ENCODE assay signal across 10 cellular contexts in genomic region chr16:75244844-75245758, GRCh38. TPM values are rescaled to one million over a fixed set of nuclear protein-coding genes. Genes with fewer than 3 reads are reported as not detected.
DNase-seq lines count a peak whose midpoint lies in the region; ATAC-seq and TF ChIP-seq lines count a peak whose summit lies in the region.
"Had no signal": no experiment of that assay in that cellular context is flagged by ENCODE, and none has a peak within 500 bp of the region (broad histone marks: within the 10 kb centered on the region; RNA-seq: fewer than 3 reads in every experiment).

No MANE protein-coding gene starts in this region.

- TF ChIP-seq CTCF in Peyer's patch (IDR thresholded peaks at IDR 0.05) (no peak), esophagus squamous epithelium (IDR thresholded peaks at IDR 0.05) (no peak)

- H3K9ac ChIP-seq in mucosa of stomach (ENCODE audit: low read length) = peak overlapping the region; percentile 97

- H3K36me3 ChIP-seq in Peyer's patch (peaks cover 0 to 37% (median 0%) of the 10 kb centered on the region in 3 donors), esophagus squamous epithelium (peaks cover 7 to 33% (median 19%) of the 10 kb centered on the region in 3 donors), mucosa of stomach (ENCODE audit: control insufficient read depth, insufficient read depth, low read length) (peaks cover 25% of the 10 kb centered on the region)

- no peaks in the 10 kb centered on the region for H3K36me3 Mint-ChIP-seq in stimulated activated effector memory CD8-positive, alpha-beta T cell treated with anti-CD3 and anti-CD28 coated beads, Interleukin-12 subunit alpha, Interleukin-12 subunit beta, amount 100 ng/mL, for 72 hours
- H3K36me3 Mint-ChIP-seq: activated naive CD8-positive, alpha-beta T cell had no signal

- 38 to 52% methylated on average over 10 to 11 of the region's 25 CpGs for WGBS in esophagus squamous epithelium, 2 donors

- no peak overlapping the region for H3K27ac Mint-ChIP-seq in stimulated activated effector memory CD8-positive, alpha-beta T cell treated with anti-CD3 and anti-CD28 coated beads, Interleukin-12 subunit alpha, Interleukin-12 subunit beta, amount 100 ng/mL, for 72 hours
- H3K27ac Mint-ChIP-seq: activated naive CD8-positive, alpha-beta T cell had no signal

- intact Hi-C loops in esophagus squamous epithelium (cut with DNase I) = no loop called here

- H3K27me3 ChIP-seq in Peyer's patch = no peaks in the 10 kb centered on the region
- peaks cover 0 to 10% (median 0%) of the 10 kb centered on the region in 4 donors for H3K27me3 ChIP-seq in esophagus squamous epithelium
- no peaks in the 10 kb centered on the region for H3K27me3 ChIP-seq in mucosa of stomach (ENCODE audit: control insufficient read depth, insufficient read depth, low read length)

- H3K4me1 ChIP-seq in Peyer's patch (peaks cover 2 to 68% (median 7%) of the 10 kb centered on the region in 4 donors), esophagus squamous epithelium (peaks cover 41 to 73% (median 65%) of the 10 kb centered on the region in 3 donors), mucosa of stomach (ENCODE audit: control insufficient read depth, insufficient read depth, low read length) (peaks cover 75% of the 10 kb centered on the region)

- H3K4me3 Mint-ChIP-seq in stimulated activated effector memory CD8-positive, alpha-beta T cell treated with anti-CD3 and anti-CD28 coated beads, Interleukin-12 subunit alpha, Interleukin-12 subunit beta, amount 100 ng/mL, for 72 hours = no peak overlapping the region
- H3K4me3 Mint-ChIP-seq: activated naive CD8-positive, alpha-beta T cell had no signal

- DNase-seq in SIG-M5 treated with dmso at 0.1 percent for 504 hours (lab: John Stamatoyannopoulos, UW; ENCODE audit: unreplicated experiment) (peak; percentile 35), SIG-M5 (lab: John Stamatoyannopoulos, UW) (no peak), Peyer's patch (peak in 2 of 3 donors; percentile 75 to 80), esophagus squamous epithelium (lab: John Stamatoyannopoulos, UW) (no peak), NCI-H2029 (lab: John Stamatoyannopoulos, UW) (no peak)
- DNase-seq in stimulated activated effector memory CD8-positive, alpha-beta T cell treated with anti-CD3 and anti-CD28 coated beads, Interleukin-12 subunit alpha, Interleukin-12 subunit beta, amount 100 ng/mL, for 72 hours (ENCODE audit: low spot score in 2 of 2) = no peak
- DNase-seq: DND-41 had no signal

- ATAC-seq in HG02973 (IDR thresholded peaks at IDR 0.05; ENCODE audit: unreplicated experiment) = no peak
- no peak for ATAC-seq in stimulated activated effector memory CD8-positive, alpha-beta T cell treated with anti-CD3 and anti-CD28 coated beads, Interleukin-12 subunit alpha, Interleukin-12 subunit beta, amount 100 ng/mL, for 72 hours

- no peaks in the 10 kb centered on the region for H3K9me3 ChIP-seq in Peyer's patch
- H3K9me3 ChIP-seq in esophagus squamous epithelium = no peaks in the 10 kb centered on the region
- H3K9me3 ChIP-seq in mucosa of stomach (ENCODE audit: control insufficient read depth, low read length) = no peaks in the 10 kb centered on the region

- peaks cover 21% of the 10 kb centered on the region for H3K4me1 Mint-ChIP-seq in stimulated activated effector memory CD8-positive, alpha-beta T cell treated with anti-CD3 and anti-CD28 coated beads, Interleukin-12 subunit alpha, Interleukin-12 subunit beta, amount 100 ng/mL, for 72 hours

- H3K9me3 Mint-ChIP-seq in stimulated activated effector memory CD8-positive, alpha-beta T cell treated with anti-CD3 and anti-CD28 coated beads, Interleukin-12 subunit alpha, Interleukin-12 subunit beta, amount 100 ng/mL, for 72 hours = no peaks in the 10 kb centered on the region

- TF ChIP-seq POLR2A in Peyer's patch (IDR thresholded peaks at IDR 0.05) (peak in 1 of 2 donors; percentile 12), esophagus squamous epithelium (IDR thresholded peaks at IDR 0.05) (no peak)

- H3K4me3 ChIP-seq in Peyer's patch (peak overlapping the region in 2 of 4 donors; percentile 8 to 15), esophagus squamous epithelium (peak overlapping the region in 1 of 4 donors; percentile 46), mucosa of stomach (ENCODE audit: low read length) (no peak overlapping the region)

- H3K27ac ChIP-seq in Peyer's patch = peak overlapping the region; percentile 58 to 96 (median 92)
- H3K27ac ChIP-seq in esophagus squamous epithelium = peak overlapping the region; percentile 82 to 93 (median 92)

RNA-seq across cellular contexts. Expression of gene BCAR1, which starts 6.3 kb away (rescaled TPM):
- 100 to 1,000 TPM in 3 of 4 donors, 10 to 100 TPM in 1; 77.6 to 251 (median 206) TPM for total RNA-seq in Peyer's patch
- total RNA-seq in esophagus squamous epithelium = 10 to 100 TPM; 26.8 to 51.9 (median 32.1) TPM

RNA-seq across cellular contexts. Expression of gene CTRB1, which starts 26.3 kb away (rescaled TPM):
- total RNA-seq in Peyer's patch (not detected), esophagus squamous epithelium (not detected)

RNA-seq across cellular contexts. Expression of gene CTRB2, which starts 38.1 kb away (rescaled TPM):
- total RNA-seq in Peyer's patch (not detected), esophagus squamous epithelium (not detected)

Comparison
In these comparisons a context has a peak if more than half of its experiments do, and no peak if none do; other contexts are left out.
1. DNase-seq: peak in SIG-M5 treated with dmso at 0.1 percent for 504 hours (single experiment) and Peyer's patch (2 of 3); none in SIG-M5 (single experiment), esophagus squamous epithelium (single experiment), stimulated activated effector memory CD8-positive, alpha-beta T cell treated with anti-CD3 and anti-CD28 coated beads, Interleukin-12 subunit alpha, Interleukin-12 subunit beta, amount 100 ng/mL, for 72 hours (0 of 2) and NCI-H2029 (single experiment).